In genomic region chr1:17355898-17356297, GRCh38 we compare ENCODE assay signal across 20 cellular contexts. TPM values are rescaled to one million over a fixed set of nuclear protein-coding genes. Genes with fewer than 3 reads are reported as not detected.
DNase-seq lines count a peak whose midpoint lies in the region; ATAC-seq and TF ChIP-seq lines count a peak whose summit lies in the region.
"Had no signal": no experiment of that assay in that cellular context is flagged by ENCODE, and none has a peak within 500 bp of the region (broad histone marks: within the 10 kb centered on the region; RNA-seq: fewer than 3 reads in every experiment).

No MANE protein-coding gene starts in this region.

- H3K4me1 Mint-ChIP-seq in CD8-positive, alpha-beta memory T cell = peaks cover 0 to 5% (median 4%) of the 10 kb centered on the region in 3 donors

- WGBS in esophagus squamous epithelium, 2 donors = 38 to 39% methylated on average over 1 to 2 of the region's 6 CpGs

- no peak overlapping the region for H3K27ac ChIP-seq in CD8-positive, alpha-beta memory T cell (ENCODE audit: low read depth, low read length)
- no peak overlapping the region for H3K27ac ChIP-seq in SU-DHL-6 (ENCODE audit: low read depth, low read length)
- peak overlapping the region; percentile 67 for H3K27ac ChIP-seq in neutrophil
- no peak overlapping the region for H3K27ac ChIP-seq in esophagus squamous epithelium
- H3K27ac ChIP-seq: cardiac muscle cell, VCaP had no signal

- H3K36me3 ChIP-seq in CD8-positive, alpha-beta memory T cell (ENCODE audit: insufficient read depth, low read length) = no peaks in the 10 kb centered on the region
- H3K36me3 ChIP-seq in SU-DHL-6 (ENCODE audit: low read length) = no peaks in the 10 kb centered on the region
- H3K36me3 ChIP-seq in neutrophil = peaks cover 96% of the 10 kb centered on the region
- H3K36me3 ChIP-seq in esophagus squamous epithelium = no peaks in the 10 kb centered on the region
- H3K36me3 ChIP-seq: cardiac muscle cell had no signal

- CTCF ChIA-PET in CD8-positive, alpha-beta memory T cell (lab: Charles Lee) = no interaction called here
- CTCF ChIA-PET in GM10248 (lab: Yijun Ruan, JAX) = interaction anchor here (1.4 to 1.7 kb wide), 2 partner anchors 10 to 17 kb away, joined by 3 to 6 read pairs; no protein-coding TSS in a partner anchor

- intact Hi-C loops in esophagus squamous epithelium (cut with DNase I) = no loop called here

- H3K4me3 Mint-ChIP-seq in CD8-positive, alpha-beta memory T cell = peak overlapping the region in 3 of 7 donors; percentile 11 to 61 (median 42)

- peak in 1 of 5 donors; percentile 52 for DNase-seq in CD8-positive, alpha-beta memory T cell
- peak; percentile 22 to 65 for DNase-seq in activated naive CD4-positive, alpha-beta T cell treated with anti-CD3 and anti-CD28 coated beads, Interleukin-2, amount 50 U/mL, for 72 hours (ENCODE audit: low spot score in 2 of 2)
- DNase-seq in GM10248 (ENCODE audit: extremely low spot score) (no peak), COLO829 (ENCODE audit: low spot score) (no peak), esophagus squamous epithelium (lab: John Stamatoyannopoulos, UW) (no peak), kidney tubule cell (ENCODE audit: low spot score) (no peak)
- DNase-seq: activated effector memory CD4-positive, alpha-beta T cell treated with anti-CD3 and anti-CD28 coated beads, Interleukin-2, amount 50 U/mL, for 16 hours; DND-41; Karpas-422; mammary epithelial cell; NCI-H187; NCI-H526; trophoblast cell had no signal

- TF ChIP-seq POLR2A in esophagus squamous epithelium (IDR thresholded peaks at IDR 0.05) = no peak

- H3K9me3 Mint-ChIP-seq in CD8-positive, alpha-beta memory T cell = no peaks in the 10 kb centered on the region
- H3K9me3 Mint-ChIP-seq in activated naive CD4-positive, alpha-beta T cell treated with anti-CD3 and anti-CD28 coated beads, Interleukin-2, amount 50 U/mL, for 72 hours = no peaks in the 10 kb centered on the region

- no peaks in the 10 kb centered on the region for H4K20me1 ChIP-seq in SU-DHL-6 (ENCODE audit: low read depth, low read length)

- H3K4me3 ChIP-seq in CD8-positive, alpha-beta memory T cell (ENCODE audit: low read length) = peak overlapping the region; percentile 34
- H3K4me3 ChIP-seq in SU-DHL-6 (ENCODE audit: insufficient read depth, low read length, poor library complexity, severe bottlenecking) (no peak overlapping the region), neutrophil (ENCODE audit: low read depth in 1 of 2, low read length in 1 of 2) (no peak overlapping the region), esophagus squamous epithelium (no peak overlapping the region)
- H3K4me3 ChIP-seq: cardiac muscle cell had no signal

- H3K27ac Mint-ChIP-seq in CD8-positive, alpha-beta memory T cell = peak overlapping the region in 2 of 8 donors; percentile 12 to 56
- H3K27ac Mint-ChIP-seq in activated naive CD4-positive, alpha-beta T cell treated with anti-CD3 and anti-CD28 coated beads, Interleukin-2, amount 50 U/mL, for 72 hours = peak overlapping the region; percentile 84 to 88

- peak overlapping the region; percentile 36 for H2AFZ ChIP-seq in SU-DHL-6 (ENCODE audit: low read depth, low read length, severe bottlenecking)

- no peaks in the 10 kb centered on the region for H3K27me3 ChIP-seq in CD8-positive, alpha-beta memory T cell (ENCODE audit: insufficient read depth, low read length, poor library complexity, severe bottlenecking)
- no peaks in the 10 kb centered on the region for H3K27me3 ChIP-seq in SU-DHL-6 (ENCODE audit: low read length)
- H3K27me3 ChIP-seq in neutrophil = no peaks in the 10 kb centered on the region
- H3K27me3 ChIP-seq in esophagus squamous epithelium = peaks cover 0 to 42% (median 0%) of the 10 kb centered on the region in 4 donors
- H3K27me3 ChIP-seq: cardiac muscle cell had no signal

- no peak overlapping the region for H3K9ac ChIP-seq in SU-DHL-6 (ENCODE audit: low read length)

- no peaks in the 10 kb centered on the region for H3K9me3 ChIP-seq in CD8-positive, alpha-beta memory T cell (ENCODE audit: low read length)
- H3K9me3 ChIP-seq in SU-DHL-6 (ENCODE audit: insufficient read depth, low read length) (no peaks in the 10 kb centered on the region), neutrophil (peaks cover 8% of the 10 kb centered on the region), esophagus squamous epithelium (no peaks in the 10 kb centered on the region)

- H3K4me1 ChIP-seq in CD8-positive, alpha-beta memory T cell (ENCODE audit: insufficient read depth, low read length) = peaks cover 10% of the 10 kb centered on the region
- no peaks in the 10 kb centered on the region for H3K4me1 ChIP-seq in neutrophil (ENCODE audit: control insufficient read depth in 1 of 2, insufficient read depth in 1 of 2, low read depth in 1 of 2, low read length in 1 of 2)
- no peaks in the 10 kb centered on the region for H3K4me1 ChIP-seq in esophagus squamous epithelium

- POLR2A ChIA-PET in CD8-positive, alpha-beta memory T cell (lab: Charles Lee) = no interaction called here
- POLR2A ChIA-PET in GM10248 (lab: Yijun Ruan, JAX) = no interaction called here

- no peaks in the 10 kb centered on the region for H3K79me2 ChIP-seq in SU-DHL-6 (ENCODE audit: insufficient read depth, low read length)

- H3K4me2 ChIP-seq in SU-DHL-6 (ENCODE audit: low read depth, low read length, poor library complexity, severe bottlenecking) = no peak overlapping the region

- peak; percentile 77 to 98 for ATAC-seq in activated naive CD4-positive, alpha-beta T cell treated with anti-CD3 and anti-CD28 coated beads, Interleukin-2, amount 50 U/mL, for 72 hours

- H3F3A ChIP-seq in SU-DHL-6 (ENCODE audit: insufficient read depth) = no peaks in the 10 kb centered on the region

- peaks cover 3 to 9% of the 10 kb centered on the region in 2 donors for H3K27me3 Mint-ChIP-seq in CD8-positive, alpha-beta memory T cell

- no peak for TF ChIP-seq CTCF in SU-DHL-6 (IDR thresholded peaks at IDR 0.05; ENCODE audit: insufficient read depth, low read length, poor library complexity, severe bottlenecking)
- TF ChIP-seq CTCF in neutrophil (IDR thresholded peaks at IDR 0.05) = no peak
- TF ChIP-seq CTCF in GM10248 (IDR thresholded peaks at IDR 0.05; ENCODE audit: control extremely low read depth, extremely low read depth, low read depth, missing control alignments) = no peak
- no peak for TF ChIP-seq CTCF in esophagus squamous epithelium (IDR thresholded peaks at IDR 0.05)

- H3K36me3 Mint-ChIP-seq in CD8-positive, alpha-beta memory T cell = no peaks in the 10 kb centered on the region
- H3K36me3 Mint-ChIP-seq in activated naive CD4-positive, alpha-beta T cell treated with anti-CD3 and anti-CD28 coated beads, Interleukin-2, amount 50 U/mL, for 72 hours = no peaks in the 10 kb centered on the region

- H3K9me2 ChIP-seq in SU-DHL-6 (replicated peaks; ENCODE audit: insufficient read depth, low read length) = no peaks in the 10 kb centered on the region

RNA-seq across cellular contexts. Expression of gene PADI6, which starts 16.1 kb away (rescaled TPM):
- not detected for total RNA-seq in CD8-positive, alpha-beta memory T cell
- polyA plus RNA-seq in CD8-positive, alpha-beta memory T cell = not detected
- total RNA-seq in activated naive CD4-positive, alpha-beta T cell treated with anti-CD3 and anti-CD28 coated beads, Interleukin-2, amount 50 U/mL, for 72 hours = not detected
- not detected for total RNA-seq in esophagus squamous epithelium
- total RNA-seq: cardiac muscle cell, frontal cortex, mammary epithelial cell, skeletal muscle tissue had no signal
- polyA plus RNA-seq: BJ, cardiac muscle cell had no signal

RNA-seq across cellular contexts. Expression of gene PADI4, which starts 47.9 kb away (rescaled TPM):
- under 1 TPM; 0.26 to 0.27 TPM for total RNA-seq in CD8-positive, alpha-beta memory T cell
- polyA plus RNA-seq in CD8-positive, alpha-beta memory T cell = 2.0 TPM
- total RNA-seq in activated naive CD4-positive, alpha-beta T cell treated with anti-CD3 and anti-CD28 coated beads, Interleukin-2, amount 50 U/mL, for 72 hours = 1 to 10 TPM; 1.3 to 2.4 TPM
- not detected for total RNA-seq in esophagus squamous epithelium
- total RNA-seq: cardiac muscle cell had no signal
- polyA plus RNA-seq: BJ, cardiac muscle cell had no signal

Comparison
In these comparisons a context has a peak if more than half of its experiments do, and no peak if none do; other contexts are left out.
1. DNase-seq: peak in activated naive CD4-positive, alpha-beta T cell treated with anti-CD3 and anti-CD28 coated beads, Interleukin-2, amount 50 U/mL, for 72 hours (2 of 2); none in GM10248 (single experiment), COLO829 (single experiment), esophagus squamous epithelium (single experiment) and kidney tubule cell (single experiment).